In the genomic region with DNA sequence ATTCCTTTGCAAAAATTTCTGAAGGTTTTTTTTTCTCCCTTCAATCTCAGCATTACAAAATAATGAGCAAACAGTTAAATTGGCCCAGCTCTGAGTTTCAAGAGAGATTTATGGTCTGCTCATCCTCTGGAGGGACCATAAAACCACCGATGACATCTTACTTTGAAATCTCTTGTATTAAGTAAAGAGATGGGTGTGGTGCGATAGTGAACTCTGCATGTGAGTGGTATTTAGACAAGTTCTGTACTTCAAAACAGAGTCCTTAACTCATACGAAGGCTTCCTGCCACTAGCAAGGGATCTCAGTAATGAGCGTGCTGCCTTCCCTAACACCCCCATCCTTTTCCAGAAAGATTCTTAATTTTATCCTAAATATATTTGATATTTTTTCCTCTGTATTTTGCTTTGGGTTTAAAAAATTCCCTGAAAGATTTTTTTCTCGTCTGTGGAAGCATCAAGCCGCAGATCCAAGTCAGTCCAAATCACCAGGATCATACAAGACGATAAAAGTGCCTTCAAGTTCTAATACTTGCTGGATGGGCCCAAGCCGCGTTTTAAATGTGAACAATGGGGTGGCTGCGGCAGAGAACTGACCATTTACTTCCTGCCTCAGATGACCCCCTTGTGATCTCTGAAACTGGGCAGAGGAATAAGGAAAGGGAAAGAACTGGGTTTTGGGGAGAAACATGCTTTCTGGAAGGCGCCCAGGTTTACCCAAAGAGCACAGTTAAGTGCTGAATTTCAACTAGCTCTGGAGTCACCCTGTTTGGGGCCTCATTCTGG, we compare ENCODE assay signal across 8 cellular contexts. TPM values are rescaled to one million over a fixed set of nuclear protein-coding genes. Genes with fewer than 3 reads are reported as not detected.
A peak's percentile ranks its signal among the peaks of the same experiment; 100 is the strongest.
DNase-seq lines count a peak whose midpoint lies in the region; ATAC-seq and TF ChIP-seq lines count a peak whose summit lies in the region.
"Had no signal": no experiment of that assay in that cellular context is flagged by ENCODE, and none has a peak within 500 bp of the region (broad histone marks: within the 10 kb centered on the region; RNA-seq: fewer than 3 reads in every experiment).

No MANE protein-coding gene starts in this region.

- intact Hi-C loops in left lung (cut with DNase I), result no loop called here

- peaks cover 14% of the 10 kb centered on the region for H3K4me1 Mint-ChIP-seq in stimulated activated memory B cell treated with anti-CD40 and anti-IgM and Interleukin-4, amounts not matched to agents 10 μg/mL and 1 μg/mL and 100 μg/mL, for 72 hours

- peak overlapping the region; percentile 89 to 93 for H3K27ac ChIP-seq in left lung
- H3K27ac ChIP-seq: HL-60 had no signal

- ATAC-seq in left lung (peak; percentile 38), HG03097 (IDR thresholded peaks at IDR 0.05; ENCODE audit: low FRiP score, unreplicated experiment) (no peak), GM19463 (IDR thresholded peaks at IDR 0.05; ENCODE audit: unreplicated experiment) (no peak)
- ATAC-seq in stimulated activated memory B cell treated with anti-CD40 and anti-IgM and Interleukin-4, amounts not matched to agents 10 μg/mL and 1 μg/mL and 100 μg/mL, for 72 hours, result no peak

- H3K27me3 ChIP-seq in adipocyte (replicated peaks; ENCODE audit: control insufficient read depth, insufficient read depth, low read length) (no peaks in the 10 kb centered on the region), left lung (peaks cover 0 to 64% of the 10 kb centered on the region in 2 donors)

- H3K36me3 ChIP-seq in adipocyte (ENCODE audit: control insufficient read depth, insufficient read depth, low read length, severe bottlenecking), result no peaks in the 10 kb centered on the region
- H3K36me3 ChIP-seq in left lung, result no peaks in the 10 kb centered on the region

- TF ChIP-seq CTCF in left lung (IDR thresholded peaks at IDR 0.05), result no peak

- H3K4me1 ChIP-seq in adipocyte (ENCODE audit: control insufficient read depth, insufficient read depth, low read length) (peaks cover 56% of the 10 kb centered on the region), left lung (peaks cover 6 to 73% of the 10 kb centered on the region in 2 donors)

- no peaks in the 10 kb centered on the region for H3K9me3 Mint-ChIP-seq in stimulated activated memory B cell treated with anti-CD40 and anti-IgM and Interleukin-4, amounts not matched to agents 10 μg/mL and 1 μg/mL and 100 μg/mL, for 72 hours

- H3K36me3 Mint-ChIP-seq in stimulated activated memory B cell treated with anti-CD40 and anti-IgM and Interleukin-4, amounts not matched to agents 10 μg/mL and 1 μg/mL and 100 μg/mL, for 72 hours, result no peaks in the 10 kb centered on the region

- peak overlapping the region; percentile 94 for H3K9ac ChIP-seq in adipocyte (ENCODE audit: low read length)

- peaks cover 82% of the 10 kb centered on the region for H3K27me3 Mint-ChIP-seq in stimulated activated memory B cell treated with anti-CD40 and anti-IgM and Interleukin-4, amounts not matched to agents 10 μg/mL and 1 μg/mL and 100 μg/mL, for 72 hours

- H3K4me3 Mint-ChIP-seq in stimulated activated memory B cell treated with anti-CD40 and anti-IgM and Interleukin-4, amounts not matched to agents 10 μg/mL and 1 μg/mL and 100 μg/mL, for 72 hours, result peak overlapping the region; percentile 69

- DNase-seq in HS-5 (ENCODE audit: low read depth), result peak; percentile 80
- DNase-seq in adipocyte (ENCODE audit: low read depth), result no peak
- DNase-seq in left lung, result no peak
- no peak for DNase-seq in inferior parietal cortex (ENCODE audit: extremely low spot score)

- H3K4me3 ChIP-seq in adipocyte (ENCODE audit: low read length) (peak overlapping the region; percentile 89), left lung (peak overlapping the region; percentile 62 to 66)

- H3K9me3 ChIP-seq in adipocyte (ENCODE audit: control insufficient read depth, low read length) (no peaks in the 10 kb centered on the region), left lung (no peaks in the 10 kb centered on the region)

- no peak overlapping the region for H3K27ac Mint-ChIP-seq in stimulated activated memory B cell treated with anti-CD40 and anti-IgM and Interleukin-4, amounts not matched to agents 10 μg/mL and 1 μg/mL and 100 μg/mL, for 72 hours

RNA-seq across cellular contexts. Expression of gene FAM20A, which starts 1.9 kb away (rescaled TPM):
- 10 to 100 TPM; 46.8 to 85.9 TPM for total RNA-seq in left lung
